In genomic region chr5:175037820-175038219, GRCh38 we compare ENCODE assay signal across 4 cellular contexts.
"Had no signal": no experiment of that assay in that cellular context is flagged by ENCODE, and none has a peak within 500 bp of the region (broad histone marks: within the 10 kb centered on the region; RNA-seq: fewer than 3 reads in every experiment).

No MANE protein-coding gene starts in this region.

- H3K4me1 Mint-ChIP-seq: H9 had no signal

- H3K4me3 Mint-ChIP-seq: H9 had no signal

- DNase-seq: GM23248, H9, HCEC 1CT, KBM-7 had no signal

- H3K27ac Mint-ChIP-seq: H9 had no signal
